2 cellular contexts compared by ENCODE assay signal in the genomic region with DNA sequence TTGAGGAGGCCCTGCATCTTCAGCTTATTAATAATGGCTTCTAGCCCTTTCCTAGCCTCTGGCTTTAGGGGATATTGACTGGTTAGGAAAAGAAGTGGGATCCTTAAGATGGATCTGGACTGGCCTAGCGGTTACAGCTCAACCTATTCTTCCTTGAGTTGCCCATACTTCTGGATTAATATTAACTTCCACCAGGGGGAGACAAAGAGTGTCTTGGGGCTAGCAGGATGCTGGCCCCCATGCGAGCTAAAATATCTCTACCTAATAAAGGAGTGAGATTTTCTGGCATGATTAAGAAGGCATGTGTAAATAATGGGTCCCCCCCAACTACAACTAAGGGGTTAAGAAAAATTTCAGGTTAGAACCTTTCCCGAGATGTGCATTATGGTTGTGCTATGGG.
TF ChIP-seq lines count a peak whose summit lies in the region.

No MANE protein-coding gene starts in this region.

TF ChIP-seq in SK-N-SH, 30 proteins besides CTCF, POLR2A, EP300 and RAD21 (continued from another document):
- TF ChIP-seq SIN3A (IDR thresholded peaks at IDR 0.05; ENCODE audit: borderline replicate concordance, low read depth, low read length) (no peak), RXRA (IDR thresholded peaks at IDR 0.05; ENCODE audit: borderline replicate concordance, low read depth) (no peak), TAF1 (IDR thresholded peaks at IDR 0.05; ENCODE audit: borderline replicate concordance, low read depth, low read length) (no peak)

TF ChIP-seq in SK-N-SH treated with all-trans-retinoic acid at 6 μM for 48 hours, 23 proteins besides CTCF, POLR2A, EP300 and RAD21 (continued from another document):
- TF ChIP-seq, protein P1, sequence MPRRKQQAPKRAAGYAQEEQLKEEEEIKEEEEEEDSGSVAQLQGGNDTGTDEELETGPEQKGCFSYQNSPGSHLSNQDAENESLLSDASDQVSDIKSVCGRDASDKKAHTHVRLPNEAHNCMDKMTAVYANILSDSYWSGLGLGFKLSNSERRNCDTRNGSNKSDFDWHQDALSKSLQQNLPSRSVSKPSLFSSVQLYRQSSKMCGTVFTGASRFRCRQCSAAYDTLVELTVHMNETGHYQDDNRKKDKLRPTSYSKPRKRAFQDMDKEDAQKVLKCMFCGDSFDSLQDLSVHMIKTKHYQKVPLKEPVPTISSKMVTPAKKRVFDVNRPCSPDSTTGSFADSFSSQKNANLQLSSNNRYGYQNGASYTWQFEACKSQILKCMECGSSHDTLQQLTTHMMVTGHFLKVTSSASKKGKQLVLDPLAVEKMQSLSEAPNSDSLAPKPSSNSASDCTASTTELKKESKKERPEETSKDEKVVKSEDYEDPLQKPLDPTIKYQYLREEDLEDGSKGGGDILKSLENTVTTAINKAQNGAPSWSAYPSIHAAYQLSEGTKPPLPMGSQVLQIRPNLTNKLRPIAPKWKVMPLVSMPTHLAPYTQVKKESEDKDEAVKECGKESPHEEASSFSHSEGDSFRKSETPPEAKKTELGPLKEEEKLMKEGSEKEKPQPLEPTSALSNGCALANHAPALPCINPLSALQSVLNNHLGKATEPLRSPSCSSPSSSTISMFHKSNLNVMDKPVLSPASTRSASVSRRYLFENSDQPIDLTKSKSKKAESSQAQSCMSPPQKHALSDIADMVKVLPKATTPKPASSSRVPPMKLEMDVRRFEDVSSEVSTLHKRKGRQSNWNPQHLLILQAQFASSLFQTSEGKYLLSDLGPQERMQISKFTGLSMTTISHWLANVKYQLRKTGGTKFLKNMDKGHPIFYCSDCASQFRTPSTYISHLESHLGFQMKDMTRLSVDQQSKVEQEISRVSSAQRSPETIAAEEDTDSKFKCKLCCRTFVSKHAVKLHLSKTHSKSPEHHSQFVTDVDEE (CRISPR knock-in tag; IDR thresholded peaks at IDR 0.05) = no peak
- TF ChIP-seq GLIS3 (CRISPR knock-in tag; IDR thresholded peaks at IDR 0.05) = no peak
- TF ChIP-seq ZNF70 (CRISPR knock-in tag; IDR thresholded peaks at IDR 0.05) = no peak
- no peak for TF ChIP-seq PPARA (CRISPR knock-in tag; IDR thresholded peaks at IDR 0.05; ENCODE audit: borderline replicate concordance)
- TF ChIP-seq, protein P2, sequence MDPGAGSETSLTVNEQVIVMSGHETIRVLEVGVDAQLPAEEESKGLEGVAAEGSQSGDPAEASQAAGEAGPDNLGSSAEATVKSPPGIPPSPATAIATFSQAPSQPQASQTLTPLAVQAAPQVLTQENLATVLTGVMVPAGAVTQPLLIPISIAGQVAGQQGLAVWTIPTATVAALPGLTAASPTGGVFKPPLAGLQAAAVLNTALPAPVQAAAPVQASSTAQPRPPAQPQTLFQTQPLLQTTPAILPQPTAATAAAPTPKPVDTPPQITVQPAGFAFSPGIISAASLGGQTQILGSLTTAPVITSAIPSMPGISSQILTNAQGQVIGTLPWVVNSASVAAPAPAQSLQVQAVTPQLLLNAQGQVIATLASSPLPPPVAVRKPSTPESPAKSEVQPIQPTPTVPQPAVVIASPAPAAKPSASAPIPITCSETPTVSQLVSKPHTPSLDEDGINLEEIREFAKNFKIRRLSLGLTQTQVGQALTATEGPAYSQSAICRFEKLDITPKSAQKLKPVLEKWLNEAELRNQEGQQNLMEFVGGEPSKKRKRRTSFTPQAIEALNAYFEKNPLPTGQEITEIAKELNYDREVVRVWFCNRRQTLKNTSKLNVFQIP (CRISPR knock-in tag; IDR thresholded peaks at IDR 0.05; ENCODE audit: borderline replicate concordance, low read depth) = no peak
- TF ChIP-seq TCF4 (CRISPR knock-in tag; IDR thresholded peaks at IDR 0.05; ENCODE audit: borderline replicate concordance) = no peak
